In the genomic region with DNA sequence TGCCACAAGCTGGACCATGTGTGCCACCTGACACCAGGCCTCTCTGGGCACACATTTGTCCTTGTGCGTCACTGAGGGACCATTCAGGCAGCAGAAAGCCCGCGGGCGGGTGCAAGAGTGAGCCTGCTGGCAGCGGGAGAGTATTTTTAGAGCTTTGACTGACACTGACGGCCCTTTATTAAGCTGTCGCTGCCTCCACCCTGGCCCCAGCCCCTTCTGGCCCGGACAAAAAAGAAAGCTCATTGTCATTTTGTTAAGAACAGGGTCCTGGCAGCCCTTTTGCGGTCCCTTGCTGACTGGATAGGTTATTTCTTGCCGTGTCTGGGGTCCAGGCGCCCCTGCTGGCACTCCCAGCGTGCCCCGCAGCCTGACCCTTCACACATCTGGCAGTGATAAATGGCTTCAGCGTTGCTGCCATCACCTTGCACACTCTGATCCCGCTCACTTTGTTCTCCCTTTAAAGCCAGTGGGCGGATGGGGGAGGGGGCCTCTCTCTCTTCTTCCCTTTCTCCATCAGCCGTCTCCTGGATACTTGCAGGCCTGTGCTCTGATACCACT, we compare ENCODE assay signal across 17 cellular contexts.
DNase-seq lines count a peak whose midpoint lies in the region.
"Had no signal": no experiment of that assay in that cellular context is flagged by ENCODE, and none has a peak within 500 bp of the region (broad histone marks: within the 10 kb centered on the region; RNA-seq: fewer than 3 reads in every experiment).

No MANE protein-coding gene starts in this region.

- H3K23ac ChIP-seq in trophoblast cell (ENCODE audit: low read length): no peak overlapping the region

- H4K12ac ChIP-seq in trophoblast cell (ENCODE audit: low read depth, low read length): no peak overlapping the region

- peaks cover 16 to 32% of the 10 kb centered on the region in 2 experiments for H3K4me1 ChIP-seq in trophoblast cell (ENCODE audit: control insufficient read depth in 1 of 2, insufficient read depth in 2 of 2, low read length in 2 of 2)
- H3K4me1 ChIP-seq: foreskin keratinocyte had no signal

- H3K4me2 ChIP-seq in trophoblast cell (ENCODE audit: low read length): no peak overlapping the region

- H3K27ac ChIP-seq in trophoblast cell (ENCODE audit: low read depth, low read length): no peak overlapping the region
- H3K27ac ChIP-seq: ascending aorta, foreskin keratinocyte had no signal

- no peaks in the 10 kb centered on the region for H3K79me2 ChIP-seq in trophoblast cell (ENCODE audit: control insufficient read depth, insufficient read depth, low read length, poor library complexity)

- H3K4me3 ChIP-seq in trophoblast cell (ENCODE audit: low read depth, low read length): no peak overlapping the region
- H3K4me3 ChIP-seq: ascending aorta had no signal

- H2BK12ac ChIP-seq in trophoblast cell (ENCODE audit: low read length): no peak overlapping the region

- H3K9ac ChIP-seq in trophoblast cell (ENCODE audit: low read length): no peak overlapping the region

- peak overlapping the region; percentile 11 for H2BK120ac ChIP-seq in trophoblast cell (ENCODE audit: insufficient read depth, low read length, poor library complexity)

- no CpG with 5 or more reads among the region's 17 CpGs for WGBS in trophoblast cell (ENCODE audit: extremely low coverage, insufficient coverage, insufficient read length)

- H3K4ac ChIP-seq in trophoblast cell (ENCODE audit: low read depth, low read length): no peak overlapping the region

- H3K9me3 ChIP-seq in trophoblast cell (ENCODE audit: insufficient read depth, low read depth, low read length): peaks cover 2% of the 10 kb centered on the region
- H3K9me3 ChIP-seq: ascending aorta had no signal

- H4K8ac ChIP-seq in trophoblast cell (ENCODE audit: low read depth, low read length): no peak overlapping the region

- H3K27ac Mint-ChIP-seq in activated naive CD8-positive, alpha-beta T cell treated with anti-CD3 and anti-CD28 coated beads for 36 hours: no peak overlapping the region

- H3K9me3 Mint-ChIP-seq in activated naive CD8-positive, alpha-beta T cell treated with anti-CD3 and anti-CD28 coated beads for 36 hours: no peaks in the 10 kb centered on the region

- H2AK5ac ChIP-seq in trophoblast cell (ENCODE audit: low read length): no peak overlapping the region

- DNase-seq in ELF-1 (ENCODE audit: low read depth, low spot score) (peak; percentile 90), SHP77 (lab: John Stamatoyannopoulos, UW) (peak; percentile 64 to 85), hypothalamus (lab: John Stamatoyannopoulos, UW) (peak in 31 of 51 donors; percentile 9 to 71 (median 29)), trophoblast cell (no peak), COR-L47 (lab: John Stamatoyannopoulos, UW) (no peak), EL (no peak), iPS-NIHi7 (ENCODE audit: extremely low spot score) (no peak)
- no peak for DNase-seq in activated naive CD8-positive, alpha-beta T cell treated with anti-CD3 and anti-CD28 coated beads for 36 hours
- DNase-seq: activated naive CD4-positive, alpha-beta T cell; foreskin keratinocyte; IMR-90; NCI-H187 treated with DMSO at 0.1 percent for 48 hours; NCI-H524; stimulated activated CD4-positive, alpha-beta T cell treated with anti-CD3 and anti-CD28 coated beads, Interleukin-4, amount 100 ng/mL, for 4 hours; stimulated activated CD8-positive, alpha-beta memory T cell treated with anti-CD3 and anti-CD28 coated beads, Interleukin-4, amount 100 ng/mL, for 48 hours; T-helper 9 cell had no signal

- H2AFZ ChIP-seq in trophoblast cell (ENCODE audit: insufficient read depth, low read length, poor library complexity): no peak overlapping the region

- no peak overlapping the region for H3K18ac ChIP-seq in trophoblast cell (ENCODE audit: low read length)

- H2BK5ac ChIP-seq in trophoblast cell (ENCODE audit: low read depth, low read length, poor library complexity): no peak overlapping the region

- no peak overlapping the region for H3K4me3 Mint-ChIP-seq in activated naive CD8-positive, alpha-beta T cell treated with anti-CD3 and anti-CD28 coated beads for 36 hours

- no peaks in the 10 kb centered on the region for H3K27me3 ChIP-seq in trophoblast cell (ENCODE audit: insufficient read depth, low read length)
- H3K27me3 ChIP-seq: ascending aorta had no signal

- no peak overlapping the region for H3K14ac ChIP-seq in trophoblast cell (ENCODE audit: low read length)

- peak overlapping the region; percentile 62 for H4K91ac ChIP-seq in trophoblast cell (ENCODE audit: low read depth, low read length)

- peaks cover 16% of the 10 kb centered on the region for H3K4me1 Mint-ChIP-seq in activated naive CD8-positive, alpha-beta T cell treated with anti-CD3 and anti-CD28 coated beads for 36 hours

- peaks cover 5% of the 10 kb centered on the region for H3K79me1 ChIP-seq in trophoblast cell (ENCODE audit: low read length)

- H3K36me3 ChIP-seq in trophoblast cell (ENCODE audit: control insufficient read depth in 1 of 2, insufficient read depth in 2 of 2, low read length in 2 of 2): no peaks in the 10 kb centered on the region
- H3K36me3 ChIP-seq: ascending aorta had no signal

- H3K36me3 Mint-ChIP-seq in activated naive CD8-positive, alpha-beta T cell treated with anti-CD3 and anti-CD28 coated beads for 36 hours: no peaks in the 10 kb centered on the region

- H3K27me3 Mint-ChIP-seq in activated naive CD8-positive, alpha-beta T cell treated with anti-CD3 and anti-CD28 coated beads for 36 hours: peaks cover 27% of the 10 kb centered on the region

Comparison
In these comparisons a context has a peak if more than half of its experiments do, and no peak if none do; other contexts are left out.
1. DNase-seq: peak in ELF-1 (single experiment), SHP77 (2 of 2) and hypothalamus (31 of 51); none in trophoblast cell (0 of 2), COR-L47 (single experiment), EL (single experiment), iPS-NIHi7 (single experiment) and activated naive CD8-positive, alpha-beta T cell treated with anti-CD3 and anti-CD28 coated beads for 36 hours (single experiment).